In the genomic region with DNA sequence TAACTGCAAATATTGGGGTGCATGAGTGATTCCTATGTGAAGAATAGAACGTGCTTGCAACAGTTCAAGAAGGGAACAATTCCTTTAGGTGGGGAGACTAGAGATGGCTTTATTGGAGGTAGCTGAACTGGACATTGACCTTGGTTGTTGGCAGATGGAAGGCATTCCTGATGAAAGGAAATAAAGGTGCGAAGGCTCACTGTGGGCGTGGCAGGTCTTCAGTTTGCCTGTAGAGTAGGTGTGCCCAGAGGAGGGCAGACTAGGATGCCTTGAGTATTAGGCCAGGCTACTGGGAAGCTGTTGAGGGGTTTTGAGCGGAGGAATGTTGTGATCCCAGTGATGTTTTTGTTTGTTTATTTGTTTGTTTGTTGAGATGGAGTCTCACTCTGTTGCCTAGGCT, we compare ENCODE assay signal across 33 cellular contexts. TPM values are rescaled to one million over a fixed set of nuclear protein-coding genes. Genes with fewer than 3 reads are reported as not detected.
"Had no signal": no experiment of that assay in that cellular context is flagged by ENCODE, and none has a peak within 500 bp of the region (broad histone marks: within the 10 kb centered on the region; RNA-seq: fewer than 3 reads in every experiment).

No MANE protein-coding gene starts in this region.

- H3K27ac ChIP-seq: brain microvascular endothelial cell, epithelial cell of prostate, esophagus squamous epithelium, gastroesophageal sphincter had no signal

- H3K27ac Mint-ChIP-seq: activated CD4-positive, alpha-beta memory T cell treated with anti-CD3 and anti-CD28 coated beads for 36 hours; activated CD4-positive, alpha-beta T cell treated with anti-CD3 and anti-CD28 coated beads for 36 hours; activated CD4-positive, alpha-beta T cell treated with anti-CD3 and anti-CD28 coated beads, Interleukin-2, amount 10 ng/mL, durations not matched to agents 24 days and 14 days; activated CD8-positive, alpha-beta T cell treated with anti-CD3 and anti-CD28 coated beads, Interleukin-2, amount 10 ng/mL, durations not matched to agents 7 days and 5 days; activated naive CD4-positive, alpha-beta T cell treated with anti-CD3 and anti-CD28 coated beads, Interleukin-2, amount 10 ng/mL, durations not matched to agents 7 days and 5 days; activated naive CD8-positive, alpha-beta T cell; activated T-cell treated with anti-CD3 and anti-CD28 coated beads, Interleukin-2, amount 50 U/mL, for 24 hours; activated T-cell treated with anti-CD3 and anti-CD28 coated beads, Interleukin-2, amount 50 U/mL, for 72 hours had no signal

- ATAC-seq: activated CD4-positive, alpha-beta T cell treated with anti-CD3 and anti-CD28 coated beads for 36 hours; activated CD8-positive, alpha-beta T cell treated with anti-CD3 and anti-CD28 coated beads, Interleukin-2, amount 10 ng/mL, durations not matched to agents 7 days and 5 days; activated T-cell treated with anti-CD3 and anti-CD28 coated beads, Interleukin-2, amount 50 U/mL, for 72 hours; gastroesophageal sphincter had no signal

- H3K4me3 Mint-ChIP-seq: activated CD4-positive, alpha-beta memory T cell treated with anti-CD3 and anti-CD28 coated beads for 36 hours; activated CD4-positive, alpha-beta T cell treated with anti-CD3 and anti-CD28 coated beads for 36 hours; activated CD4-positive, alpha-beta T cell treated with anti-CD3 and anti-CD28 coated beads, Interleukin-2, amount 10 ng/mL, durations not matched to agents 24 days and 14 days; activated CD8-positive, alpha-beta T cell treated with anti-CD3 and anti-CD28 coated beads, Interleukin-2, amount 10 ng/mL, durations not matched to agents 7 days and 5 days; activated naive CD4-positive, alpha-beta T cell treated with anti-CD3 and anti-CD28 coated beads, Interleukin-2, amount 10 ng/mL, durations not matched to agents 7 days and 5 days; activated naive CD8-positive, alpha-beta T cell; activated T-cell treated with anti-CD3 and anti-CD28 coated beads, Interleukin-2, amount 50 U/mL, for 24 hours; activated T-cell treated with anti-CD3 and anti-CD28 coated beads, Interleukin-2, amount 50 U/mL, for 72 hours; central memory CD8-positive, alpha-beta T cell had no signal

- H3K36me3 ChIP-seq: brain microvascular endothelial cell had no signal

- H3K4me3 ChIP-seq: esophagus squamous epithelium, gastroesophageal sphincter had no signal

- DNase-seq: activated CD4-positive, alpha-beta memory T cell treated with anti-CD3 and anti-CD28 coated beads for 36 hours; activated CD4-positive, alpha-beta T cell treated with anti-CD3 and anti-CD28 coated beads for 36 hours; activated CD4-positive, CD25-positive, alpha-beta regulatory T cell; activated CD4-positive, CD25-positive, alpha-beta regulatory T cell treated with anti-CD3 and anti-CD28 coated beads, Interleukin-2, amount 50 U/mL, for 72 hours; activated CD8-positive, alpha-beta memory T cell treated with anti-CD3 and anti-CD28 coated beads, Interleukin-2, amount 50 U/mL, for 48 hours; activated CD8-positive, alpha-beta T cell treated with anti-CD3 and anti-CD28 coated beads, Interleukin-2, amount 10 ng/mL, durations not matched to agents 7 days and 5 days; activated gamma-delta T cell; activated naive CD4-positive, alpha-beta T cell; activated naive CD4-positive, alpha-beta T cell treated with anti-CD3 and anti-CD28 coated beads, Interleukin-2, amount 10 ng/mL, durations not matched to agents 7 days and 5 days; activated T-cell treated with anti-CD3 and anti-CD28 coated beads for 4 hours; activated T-cell treated with anti-CD3 and anti-CD28 coated beads, Interleukin-2, amount 50 U/mL, for 24 hours; activated T-cell treated with anti-CD3 and anti-CD28 coated beads, Interleukin-2, amount 50 U/mL, for 72 hours; amniotic stem cell; anterior cingulate cortex; brain microvascular endothelial cell; cortex of kidney; dermis blood vessel endothelial cell; effector CD4-positive, alpha-beta T cell; esophagus squamous epithelium; foreskin melanocyte; head of caudate nucleus; T-helper 2 cell had no signal

- H3K9me3 Mint-ChIP-seq: activated CD4-positive, alpha-beta memory T cell treated with anti-CD3 and anti-CD28 coated beads for 36 hours; activated CD4-positive, alpha-beta T cell treated with anti-CD3 and anti-CD28 coated beads, Interleukin-2, amount 10 ng/mL, durations not matched to agents 24 days and 14 days; activated naive CD4-positive, alpha-beta T cell treated with anti-CD3 and anti-CD28 coated beads, Interleukin-2, amount 10 ng/mL, durations not matched to agents 7 days and 5 days; activated T-cell treated with anti-CD3 and anti-CD28 coated beads, Interleukin-2, amount 50 U/mL, for 24 hours; activated T-cell treated with anti-CD3 and anti-CD28 coated beads, Interleukin-2, amount 50 U/mL, for 72 hours; central memory CD8-positive, alpha-beta T cell had no signal

- H3K9me3 ChIP-seq: esophagus squamous epithelium, gastroesophageal sphincter had no signal

- H3K36me3 Mint-ChIP-seq: activated naive CD4-positive, alpha-beta T cell treated with anti-CD3 and anti-CD28 coated beads, Interleukin-2, amount 10 ng/mL, durations not matched to agents 7 days and 5 days had no signal

RNA-seq across cellular contexts. Expression of a gene that starts 27.3 kb away (rescaled TPM):
- total RNA-seq: activated CD4-positive, alpha-beta memory T cell treated with anti-CD3 and anti-CD28 coated beads for 36 hours; activated CD4-positive, alpha-beta T cell treated with anti-CD3 and anti-CD28 coated beads for 36 hours; activated CD4-positive, alpha-beta T cell treated with anti-CD3 and anti-CD28 coated beads, Interleukin-2, amount 10 ng/mL, durations not matched to agents 24 days and 14 days; activated CD8-positive, alpha-beta T cell treated with anti-CD3 and anti-CD28 coated beads, Interleukin-2, amount 10 ng/mL, durations not matched to agents 7 days and 5 days; cardiac septum; cerebellum; dermis blood vessel endothelial cell; endothelial cell of umbilical vein; fibroblast of lung; fibroblast of villous mesenchyme; T-helper 1 cell treated with Interleukin-12 subunit alpha and Interleukin-12 subunit beta and Interleukin-4 antibody, amounts not matched to agents 30 ng/mL and 1 ng/mL, for 36 hours had no signal
